9 cellular contexts compared by ENCODE assay signal in genomic region chr3:12948371-12948770, GRCh38.
DNase-seq lines count a peak whose midpoint lies in the region; ATAC-seq, FAIRE-seq and TF ChIP-seq lines count a peak whose summit lies in the region.
"Had no signal": no experiment of that assay in that cellular context is flagged by ENCODE, and none has a peak within 500 bp of the region (broad histone marks: within the 10 kb centered on the region; RNA-seq: fewer than 3 reads in every experiment).

No MANE protein-coding gene starts in this region.

- H3K4me3 Mint-ChIP-seq in astrocyte (ENCODE audit: unreplicated experiment), result no peak overlapping the region

- BruUV-seq in HCT116 (replicated peaks; lab: Mats Ljungman, UMichigan), result no TSS peak

- RAD21 ChIA-PET in HCT116 (lab: Charles Lee; ENCODE audit: low non-redundant PET in 1 of 2, low total read pairs in 2 of 2, uncharacterized antibody in 2 of 2, unreplicated experiment in 2 of 2), result interaction anchor here in 1 of 2 experiments (1.0 kb wide), 1 partner anchor 19 kb away, joined by 4 read pairs; no protein-coding TSS in a partner anchor

- TF ChIP-seq CTCF in HCT116 (IDR thresholded peaks at IDR 0.05 in 2 of 3, conservative IDR thresholded peaks at IDR 0.05 in 1 of 3; ENCODE audit: borderline replicate concordance in 1 of 3, insufficient read depth in 1 of 3, low read depth in 2 of 3, low read length in 2 of 3), result no peak
- no peak for TF ChIP-seq CTCF in astrocyte (IDR thresholded peaks at IDR 0.05; ENCODE audit: insufficient read depth, low read depth, low read length)

- no peaks in the 10 kb centered on the region for H3K36me3 ChIP-seq in HCT116 (ENCODE audit: control insufficient read depth in 1 of 2, insufficient read depth in 2 of 2, low read length in 2 of 2)
- H3K36me3 ChIP-seq in astrocyte (ENCODE audit: insufficient read depth, low read length), result no peaks in the 10 kb centered on the region

- H2AFZ ChIP-seq in HCT116 (ENCODE audit: low read depth, low read length, poor library complexity, severe bottlenecking) (no peak overlapping the region), astrocyte (ENCODE audit: low read depth, low read length) (no peak overlapping the region)

- H3K79me2 ChIP-seq in HCT116 (ENCODE audit: insufficient read depth, low read length), result no peaks in the 10 kb centered on the region; the same call in 1 of the 2 replicates
- peaks cover 50% of the 10 kb centered on the region for H3K79me2 ChIP-seq in astrocyte (ENCODE audit: insufficient read depth, low read length)

- H3K27me3 ChIP-seq in HCT116 (ENCODE audit: insufficient read depth, low read length) (no peaks in the 10 kb centered on the region), astrocyte (ENCODE audit: insufficient read depth, low read length) (no peaks in the 10 kb centered on the region)

- peak overlapping the region; percentile 69 for H3K27ac Mint-ChIP-seq in astrocyte (ENCODE audit: unreplicated experiment)

- peak overlapping the region; percentile 55 for H3K4me2 ChIP-seq in HCT116 (ENCODE audit: low read length)
- peak overlapping the region; percentile 67 for H3K4me2 ChIP-seq in astrocyte (ENCODE audit: low read length)

- no peak for TF ChIP-seq RAD21 in HCT116 (IDR thresholded peaks at IDR 0.05; ENCODE audit: low read depth)

- H3K4me3 ChIP-seq in HCT116 (replicated peaks in 1 of 2; ENCODE audit: low read depth in 1 of 2, low read length in 2 of 2) (no peak overlapping the region), astrocyte (ENCODE audit: insufficient read depth, low read depth, low read length) (no peak overlapping the region)

- POLR2A ChIA-PET in HCT116 (lab: Charles Lee), result no interaction called here

- TF ChIP-seq POLR2A in HCT116 (IDR thresholded peaks at IDR 0.05; ENCODE audit: borderline replicate concordance, extremely low read depth, insufficient read depth, insufficient read length), result no peak

- no peaks in the 10 kb centered on the region for H4K20me1 ChIP-seq in HCT116 (ENCODE audit: insufficient read depth)
- peaks cover 84% of the 10 kb centered on the region for H4K20me1 ChIP-seq in astrocyte (ENCODE audit: insufficient read depth, low read length)

- no peaks in the 10 kb centered on the region for H3K9me2 ChIP-seq in HCT116 (ENCODE audit: insufficient read depth)

- FAIRE-seq in astrocyte (lab: Jason Lieb, UNC), result no peak
- FAIRE-seq: GM19239 had no signal

- intact Hi-C loops in HCT116 (cut with micrococcal nuclease), result no loop called here

- H3K9me3 Mint-ChIP-seq in astrocyte (ENCODE audit: unreplicated experiment), result no peaks in the 10 kb centered on the region

- peaks cover 3% of the 10 kb centered on the region for H3K27me3 Mint-ChIP-seq in astrocyte (ENCODE audit: low read depth, unreplicated experiment)

- H3K9me3 ChIP-seq in HCT116 (ENCODE audit: control insufficient read depth in 1 of 2, insufficient read depth in 1 of 2, low read depth in 1 of 2, low read length in 2 of 2) (no peaks in the 10 kb centered on the region), astrocyte (ENCODE audit: insufficient read depth, low read depth, low read length) (no peaks in the 10 kb centered on the region)

- no peak for ATAC-seq in HCT116
- no peak for ATAC-seq in HG03521 (IDR thresholded peaks at IDR 0.05; ENCODE audit: unreplicated experiment)
- ATAC-seq in HG02610 (IDR thresholded peaks at IDR 0.05; ENCODE audit: unreplicated experiment), result no peak

- H3K4me1 Mint-ChIP-seq in astrocyte (ENCODE audit: low read depth, unreplicated experiment), result peaks cover 56% of the 10 kb centered on the region

- DNase-seq in A172 (ENCODE audit: low spot score) (peak; percentile 29), HCT116 (ENCODE audit: low read depth, low spot score) (no peak), astrocyte (ENCODE audit: low read depth) (peak; percentile 58), iris pigment epithelial cell (ENCODE audit: low read depth) (peak; percentile 44), anterior cingulate cortex (lab: John Stamatoyannopoulos, UW) (no peak), mesenteric fat pad (ENCODE audit: low spot score) (no peak)

- H3K36me3 Mint-ChIP-seq in astrocyte (ENCODE audit: low read depth, unreplicated experiment), result peaks cover 10% of the 10 kb centered on the region

- H3K4me1 ChIP-seq in HCT116 (ENCODE audit: control insufficient read depth in 1 of 2, insufficient read depth in 2 of 2, low read length in 2 of 2) (peaks cover 20 to 30% of the 10 kb centered on the region in 2 experiments), astrocyte (ENCODE audit: insufficient read depth, low read length) (peaks cover 39% of the 10 kb centered on the region)

- CTCF ChIA-PET in HCT116 (lab: Charles Lee), result interaction anchor here (2.1 kb wide), 1 partner anchor 36 kb away, joined by 7 read pairs; no protein-coding TSS in a partner anchor

- H3K27ac ChIP-seq in HCT116 (ENCODE audit: low read depth, low read length) (no peak overlapping the region), astrocyte (ENCODE audit: low read depth, low read length) (peak overlapping the region; percentile 57)

- H3K9ac ChIP-seq in HCT116 (ENCODE audit: low read length) (no peak overlapping the region), astrocyte (ENCODE audit: low read length) (peak overlapping the region; percentile 56)

TF ChIP-seq in HCT116, 20 proteins besides CTCF, POLR2A, EP300 and RAD21:
- no peak for TF ChIP-seq REST (IDR thresholded peaks at IDR 0.05; ENCODE audit: low read depth)
- TF ChIP-seq FOSL1 (IDR thresholded peaks at IDR 0.05; ENCODE audit: low read depth), result no peak
- no peak for TF ChIP-seq ZBTB33 (IDR thresholded peaks at IDR 0.05; ENCODE audit: extremely low read depth, insufficient replicate concordance, low read length)
- TF ChIP-seq ELF1 (IDR thresholded peaks at IDR 0.05; ENCODE audit: borderline replicate concordance, low read depth), result no peak
- no peak for TF ChIP-seq EGR1 (IDR thresholded peaks at IDR 0.05; ENCODE audit: low read depth)
- TF ChIP-seq POLR2AphosphoS5 (IDR thresholded peaks at IDR 0.05; ENCODE audit: low read depth, low read length), result no peak
- no peak for TF ChIP-seq EZH2 (IDR thresholded peaks at IDR 0.05)
- no peak for TF ChIP-seq JUND (IDR thresholded peaks at IDR 0.05)
- TF ChIP-seq SP1 (IDR thresholded peaks at IDR 0.05; ENCODE audit: low read depth), result no peak
- TF ChIP-seq MAX (IDR thresholded peaks at IDR 0.05), result no peak
- no peak for TF ChIP-seq ZNF274 (IDR thresholded peaks at IDR 0.05; ENCODE audit: low read depth, low read length)
- TF ChIP-seq CBX3 (IDR thresholded peaks at IDR 0.05; ENCODE audit: low read depth), result no peak
- TF ChIP-seq SRF (IDR thresholded peaks at IDR 0.05; ENCODE audit: low read depth), result no peak

Comparison
In these comparisons a context has a peak if more than half of its experiments do, and no peak if none do; other contexts are left out.
1. DNase-seq: peak in A172 (single experiment), astrocyte (single experiment) and iris pigment epithelial cell (single experiment); none in HCT116 (single experiment), anterior cingulate cortex (0 of 58) and mesenteric fat pad (single experiment).